8 cellular contexts compared by ENCODE assay signal in the genomic region with DNA sequence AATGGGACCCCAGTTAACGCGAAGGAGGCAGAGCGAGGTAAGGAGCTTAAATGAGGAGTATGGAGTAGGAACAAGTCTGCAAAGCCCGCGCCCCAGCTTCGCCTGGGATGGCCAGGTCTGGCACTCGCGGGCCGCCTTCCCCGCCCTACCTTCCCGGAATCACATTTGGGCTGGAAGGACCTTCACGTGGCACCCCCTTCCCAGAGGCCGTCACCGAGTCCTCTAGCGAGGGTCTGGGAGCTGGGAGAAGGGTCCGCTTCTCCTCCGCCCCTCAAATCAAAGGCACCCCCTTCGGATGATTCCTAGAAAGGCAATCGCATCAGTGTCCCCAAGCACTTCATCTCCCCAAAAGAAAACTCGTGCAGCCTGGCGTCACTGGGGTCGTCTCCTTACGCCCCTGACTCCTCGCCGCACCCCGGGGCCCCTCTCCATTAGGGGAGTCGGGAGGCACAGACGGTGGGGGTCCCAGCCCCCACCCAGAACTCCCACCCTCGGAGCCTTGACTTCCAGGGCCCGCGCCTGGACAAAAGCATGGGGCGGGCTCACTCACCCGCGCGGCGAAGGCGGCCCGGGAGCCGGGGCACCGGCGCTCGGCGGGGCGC. TPM values are rescaled to one million over a fixed set of nuclear protein-coding genes. Genes with fewer than 3 reads are reported as not detected.
A peak's percentile ranks its signal among the peaks of the same experiment; 100 is the strongest.
DNase-seq lines count a peak whose midpoint lies in the region; ATAC-seq and TF ChIP-seq lines count a peak whose summit lies in the region.

No MANE protein-coding gene starts in this region.

- no peak for TF ChIP-seq CTCF in KMS-11 (conservative IDR thresholded peaks at IDR 0.05; ENCODE audit: low read depth, low read length)

- ATAC-seq in esophagus mucosa (peak; percentile 20), GM18511 (IDR thresholded peaks at IDR 0.05; ENCODE audit: unreplicated experiment) (no peak), HG03520 (IDR thresholded peaks at IDR 0.05; ENCODE audit: unreplicated experiment) (no peak)

- DNase-seq in germinal center (ENCODE audit: low spot score) (no peak), foreskin melanocyte (no peak)

- peaks cover 0 to 7% (median 4%) of the 10 kb centered on the region in 11 experiments; a peak in 10 of 22 replicates for H3K9me3 ChIP-seq in BLaER1 treated with 17β-estradiol and CSF1 and Interleukin-3, amounts not matched to agents 10 nM and 100 nM (replicated peaks in 1 of 11)
- H3K9me3 ChIP-seq in neuron (ENCODE audit: low read length), result no peaks in the 10 kb centered on the region

- H3K9ac ChIP-seq in BLaER1 treated with 17β-estradiol and CSF1 and Interleukin-3, amounts not matched to agents 10 nM and 100 nM, result peak overlapping the region; percentile 63 to 88 (median 76); a peak in 21 of 22 replicates
- H3K9ac ChIP-seq in KMS-11, result peak overlapping the region; percentile 55

- H4K20me1 ChIP-seq in BLaER1 treated with 17β-estradiol and CSF1 and Interleukin-3, amounts not matched to agents 10 nM and 100 nM, result peaks cover 0 to 6% (median 0%) of the 10 kb centered on the region in 11 experiments; a peak in 2 of 22 replicates
- no peaks in the 10 kb centered on the region for H4K20me1 ChIP-seq in KMS-11 (ENCODE audit: insufficient read depth)

- peaks cover 0 to 13% (median 0%) of the 10 kb centered on the region in 11 experiments; a peak in 4 of 22 replicates for H3K36me3 ChIP-seq in BLaER1 treated with 17β-estradiol and CSF1 and Interleukin-3, amounts not matched to agents 10 nM and 100 nM
- H3K36me3 ChIP-seq in KMS-11 (ENCODE audit: insufficient read depth), result no peaks in the 10 kb centered on the region
- no peaks in the 10 kb centered on the region for H3K36me3 ChIP-seq in neuron (ENCODE audit: insufficient read depth, low read length)

- H3K27me3 ChIP-seq in BLaER1 treated with 17β-estradiol and CSF1 and Interleukin-3, amounts not matched to agents 10 nM and 100 nM, result peaks cover 0 to 13% (median 0%) of the 10 kb centered on the region in 11 experiments; a peak in 6 of 22 replicates
- no peaks in the 10 kb centered on the region for H3K27me3 ChIP-seq in KMS-11 (ENCODE audit: insufficient read depth, low read depth)
- H3K27me3 ChIP-seq in neuron (ENCODE audit: insufficient read depth, low read length), result no peaks in the 10 kb centered on the region

- H3K4me2 ChIP-seq in BLaER1 treated with 17β-estradiol and CSF1 and Interleukin-3, amounts not matched to agents 10 nM and 100 nM, result peak overlapping the region; percentile 87 to 100 (median 96)
- H3K4me2 ChIP-seq in KMS-11, result peak overlapping the region; percentile 36

- no peaks in the 10 kb centered on the region for H3K79me2 ChIP-seq in KMS-11 (ENCODE audit: insufficient read depth, low read depth)

- peaks cover 6 to 45% (median 34%) of the 10 kb centered on the region in 10 experiments; a peak in 17 of 20 replicates for H3K4me1 ChIP-seq in BLaER1 treated with 17β-estradiol and CSF1 and Interleukin-3, amounts not matched to agents 10 nM and 100 nM
- H3K4me1 ChIP-seq in KMS-11 (ENCODE audit: low read depth, poor library complexity, severe bottlenecking), result peaks cover 40% of the 10 kb centered on the region
- peaks cover 3% of the 10 kb centered on the region for H3K4me1 ChIP-seq in neuron (ENCODE audit: insufficient read depth, low read length)

- peak overlapping the region; percentile 60 to 78 (median 70) for H3K4me3 ChIP-seq in BLaER1 treated with 17β-estradiol and CSF1 and Interleukin-3, amounts not matched to agents 10 nM and 100 nM
- H3K4me3 ChIP-seq in KMS-11 (IDR thresholded peaks at IDR 0.05; ENCODE audit: insufficient read depth, low read depth, low read length) (no peak overlapping the region), neuron (ENCODE audit: low read length) (peak overlapping the region; percentile 15)

- H3K27ac ChIP-seq in BLaER1 treated with 17β-estradiol and CSF1 and Interleukin-3, amounts not matched to agents 10 nM and 100 nM, result peak overlapping the region in 9 of 11 experiments; percentile 46 to 82 (median 74); a peak in 18 of 22 replicates
- no peak overlapping the region for H3K27ac ChIP-seq in KMS-11

- peak overlapping the region; percentile 80 for H2AFZ ChIP-seq in KMS-11 (ENCODE audit: low read depth)
- no peak overlapping the region for H2AFZ ChIP-seq in neuron (ENCODE audit: low read depth, low read length)

RNA-seq across cellular contexts. Expression of a gene that starts 0.4 kb away (rescaled TPM):
- total RNA-seq in esophagus mucosa, result 16.6 TPM
